ENCODE assay signal across 9 cellular contexts in genomic region chr6:20564269-20564668, GRCh38. TPM values are rescaled to one million over a fixed set of nuclear protein-coding genes. Genes with fewer than 3 reads are reported as not detected.
A peak's percentile ranks its signal among the peaks of the same experiment; 100 is the strongest.
DNase-seq lines count a peak whose midpoint lies in the region; ATAC-seq, FAIRE-seq and TF ChIP-seq lines count a peak whose summit lies in the region.
"Had no signal": no experiment of that assay in that cellular context is flagged by ENCODE, and none has a peak within 500 bp of the region (broad histone marks: within the 10 kb centered on the region; RNA-seq: fewer than 3 reads in every experiment).

No MANE protein-coding gene starts in this region.

- no peaks in the 10 kb centered on the region for H3K27me3 Mint-ChIP-seq in activated B cell treated with CpG ODN at 0.5 μM for 24 hours

- intact Hi-C loops in activated B cell treated with CpG ODN at 0.5 μM for 24 hours (cut with micrococcal nuclease) (loop anchor here (1.0 to 2.0 kb wide), 2 partner anchors 1025 to 1371 kb away; no protein-coding TSS in a partner anchor), HepG2 (cut with micrococcal nuclease; ENCODE audit: unreplicated experiment) (loop anchor here (1.0 to 5.0 kb wide), 2 partner anchors 313 to 1025 kb away; no protein-coding TSS in a partner anchor)

- ATAC-seq in activated B cell treated with CpG ODN at 0.5 μM for 24 hours (ENCODE audit: low read depth): no peak
- ATAC-seq in HepG2: no peak
- no peak for ATAC-seq in GM18511 (IDR thresholded peaks at IDR 0.05; ENCODE audit: unreplicated experiment)
- ATAC-seq in HG02759 (IDR thresholded peaks at IDR 0.05; ENCODE audit: unreplicated experiment): no peak
- no peak for ATAC-seq in HG03108 (IDR thresholded peaks at IDR 0.05; ENCODE audit: unreplicated experiment)

- H3K9me3 Mint-ChIP-seq in activated B cell treated with CpG ODN at 0.5 μM for 24 hours: no peaks in the 10 kb centered on the region

- H3K27ac ChIP-seq in HepG2 (ENCODE audit: extremely low read length, insufficient read depth, low read length): no peak overlapping the region
- H3K27ac ChIP-seq: SJSA1 had no signal

- H3K4me3 Mint-ChIP-seq in activated B cell treated with CpG ODN at 0.5 μM for 24 hours: no peak overlapping the region

- no peak overlapping the region for H3K9ac ChIP-seq in HepG2 (ENCODE audit: insufficient read depth, low read depth, low read length)

- H3K9me3 ChIP-seq in HepG2 (ENCODE audit: low read length): no peaks in the 10 kb centered on the region
- H3K9me3 ChIP-seq: SJSA1 had no signal

- DNase-seq in D721Med (ENCODE audit: insufficient read length, low spot score): no peak
- peak; percentile 23 for DNase-seq in KG1 (lab: John Stamatoyannopoulos, UW)
- DNase-seq in activated B cell treated with CpG ODN at 0.5 μM for 24 hours: no peak
- no peak for DNase-seq in HepG2 (ENCODE audit: low spot score)
- DNase-seq in activated CD4-positive, alpha-beta T cell treated with anti-CD3 and anti-CD28 coated beads, Interleukin-2, amount 50 U/mL, for 4 hours: no peak

- H3K4me1 Mint-ChIP-seq in activated B cell treated with CpG ODN at 0.5 μM for 24 hours: peaks cover 3% of the 10 kb centered on the region

- H3K79me2 ChIP-seq in HepG2 (ENCODE audit: insufficient read depth, low read length): peaks cover 2% of the 10 kb centered on the region

- TF ChIP-seq CTCF in D721Med (IDR thresholded peaks at IDR 0.05; ENCODE audit: insufficient read depth, missing control alignments): peak; percentile 55
- TF ChIP-seq CTCF in activated B cell treated with CpG ODN at 0.5 μM for 24 hours (IDR thresholded peaks at IDR 0.05): peak; percentile 88
- peak; percentile 35 for TF ChIP-seq CTCF in HepG2 (CRISPR knock-in tag; IDR thresholded peaks at IDR 0.05)

- no peak for TF ChIP-seq POLR2A in HepG2 (IDR thresholded peaks at IDR 0.05; ENCODE audit: insufficient read depth in 1 of 2, low read depth in 2 of 2, low read length in 2 of 2)

- BruUV-seq in HepG2 (replicated peaks; lab: Mats Ljungman, UMichigan): no TSS peak

- no peaks in the 10 kb centered on the region for H3K27me3 ChIP-seq in HepG2 (ENCODE audit: control insufficient read depth in 1 of 2, insufficient read depth in 2 of 2, low read length in 2 of 2)
- H3K27me3 ChIP-seq: SJSA1 had no signal

- H4K20me1 ChIP-seq in HepG2 (ENCODE audit: insufficient read depth, low read length): no peaks in the 10 kb centered on the region

- CTCF ChIA-PET in activated B cell treated with CpG ODN at 0.5 μM for 24 hours (lab: Charles Lee): interaction anchor here (1.0 to 5.1 kb wide), 6 partner anchors 9 to 1026 kb away, joined by 3 to 125 read pairs (median 4); partner anchors contain the start of gene SOX4
- CTCF ChIA-PET in HepG2 (lab: Yijun Ruan, JAX; ENCODE audit: low intra/inter-chr PET ratio, low total read pairs): interaction anchor here (1.5 to 1.7 kb wide), 2 partner anchors 1025 to 1371 kb away, joined by 7 to 13 read pairs; no protein-coding TSS in a partner anchor

- H3K4me3 ChIP-seq in HepG2 (replicated peaks in 1 of 3; ENCODE audit: insufficient read depth in 1 of 3, low read depth in 2 of 3, low read length in 3 of 3): no peak overlapping the region
- H3K4me3 ChIP-seq: SJSA1 had no signal

- H3K36me3 Mint-ChIP-seq in activated B cell treated with CpG ODN at 0.5 μM for 24 hours (ENCODE audit: low read depth): peaks cover 13% of the 10 kb centered on the region

- in situ Hi-C loops in HepG2 (cut with HindIII; ENCODE audit: extremely low pct_ligation_motif_present, low pct_unique_long_range_greater_than_20kb): loop anchor here (5.0 to 10.0 kb wide), 3 partner anchors 311 to 1371 kb away; partner anchors contain the start of gene SOX4

- no peak for TF ChIP-seq RAD21 in HepG2 (CRISPR knock-in tag; IDR thresholded peaks at IDR 0.05)

- H2AFZ ChIP-seq in HepG2 (ENCODE audit: low read length): no peak overlapping the region

- POLR2A ChIA-PET in activated B cell treated with CpG ODN at 0.5 μM for 24 hours (lab: Charles Lee) (interaction anchor here (1.3 kb wide), 1 partner anchor 1024 kb away, joined by 7 read pairs; no protein-coding TSS in a partner anchor), HepG2 (lab: Yijun Ruan, JAX) (interaction anchor here (2.1 kb wide), 1 partner anchor 1024 kb away, joined by 11 read pairs; no protein-coding TSS in a partner anchor)

- TF ChIP-seq EP300 in HepG2 (IDR thresholded peaks at IDR 0.05; ENCODE audit: low read depth in 2 of 2, low read length in 2 of 2) (no peak), HepG2 (CRISPR knock-in tag; IDR thresholded peaks at IDR 0.05; ENCODE audit: borderline replicate concordance) (no peak)

- no peak overlapping the region for H3K27ac Mint-ChIP-seq in activated B cell treated with CpG ODN at 0.5 μM for 24 hours

- H3K4me2 ChIP-seq in HepG2 (ENCODE audit: low read depth, low read length): no peak overlapping the region

- H3K36me3 ChIP-seq in HepG2 (replicated peaks in 1 of 2; ENCODE audit: control insufficient read depth in 1 of 2, insufficient read depth in 2 of 2, low read length in 2 of 2): peaks cover 0 to 5% of the 10 kb centered on the region in 2 experiments; a peak in 1 of 5 replicates
- H3K36me3 ChIP-seq: SJSA1 had no signal

- H3K4me1 ChIP-seq in HepG2 (ENCODE audit: insufficient read depth, low read length): peaks cover 3% of the 10 kb centered on the region
- H3K4me1 ChIP-seq: SJSA1 had no signal

- FAIRE-seq in D721Med (lab: Jason Lieb, UNC) (peak; percentile 77), HepG2 (lab: Jason Lieb, UNC) (peak; percentile 34)

TF ChIP-seq in HepG2, 621 proteins besides CTCF, POLR2A, EP300 and RAD21:
- peak; percentile 78 for TF ChIP-seq STAG1 (CRISPR knock-in tag; IDR thresholded peaks at IDR 0.05)
- 0 out of 2 replicates have a peak, but pooled peaks have one; percentile 23 for TF ChIP-seq ZGPAT (CRISPR knock-in tag; IDR thresholded peaks at IDR 0.05)
- 0 out of 2 replicates have a peak, but pooled peaks have one; percentile 8 for TF ChIP-seq SMC3 (IDR thresholded peaks at IDR 0.05; ENCODE audit: low read length)
- TF ChIP-seq SAP130 (CRISPR knock-in tag; IDR thresholded peaks at IDR 0.05; ENCODE audit: low read depth): peak; percentile 12; the same call in 1 of the 2 replicates
- TF ChIP-seq TGIF2 (CRISPR knock-in tag; IDR thresholded peaks at IDR 0.05): no peak
- TF ChIP-seq KDM5A (IDR thresholded peaks at IDR 0.05; ENCODE audit: borderline replicate concordance, low read length): peak; percentile 54; the same call in 1 of the 2 replicates
- no peak for TF ChIP-seq PAX8 (CRISPR knock-in tag; IDR thresholded peaks at IDR 0.05; ENCODE audit: borderline replicate concordance)
- 0 out of 2 replicates have a peak, but pooled peaks have one; percentile 31 for TF ChIP-seq MIXL1 (CRISPR knock-in tag; IDR thresholded peaks at IDR 0.05)
- TF ChIP-seq ZFP1 (CRISPR knock-in tag; IDR thresholded peaks at IDR 0.05): no peak
- TF ChIP-seq ATM (IDR thresholded peaks at IDR 0.05; ENCODE audit: borderline replicate concordance): no peak
- 0 out of 2 replicates have a peak, but pooled peaks have one; percentile 33 for TF ChIP-seq KAT8 (CRISPR knock-in tag; IDR thresholded peaks at IDR 0.05)
- no peak for TF ChIP-seq HMG20B (CRISPR knock-in tag; conservative IDR thresholded peaks at IDR 0.05)
- TF ChIP-seq NFE2 (CRISPR knock-in tag; IDR thresholded peaks at IDR 0.05): no peak

RNA-seq across cellular contexts. Expression of gene CDKAL1, which starts 30.0 kb away (rescaled TPM):
- total RNA-seq in activated B cell treated with CpG ODN at 0.5 μM for 24 hours: 28.7 and 31.9 TPM in 2 replicates
- total RNA-seq in HepG2 (2016; rRNA removed; fragmentation: Illumina TruSeq; extraction: Trizol): 27.7 and 33.6 TPM in 2 replicates
- 16.5 and 18.0 TPM in 2 replicates for total RNA-seq in HepG2 (2016; cell fraction: cytosol; rRNA removed; fragmentation: Illumina TruSeq; extraction: Trizol; ENCODE audit: low read depth)
- 27.3 and 33.8 TPM in 2 replicates for total RNA-seq in HepG2 (2016; cell fraction: insoluble cytoplasmic fraction; rRNA removed; fragmentation: Illumina TruSeq; extraction: Trizol)
- 16.7 and 20.2 TPM in 2 replicates for total RNA-seq in HepG2 (2016; cell fraction: membrane; rRNA removed; fragmentation: Illumina TruSeq; extraction: Trizol)
- 41.5 and 43.6 TPM in 2 replicates for total RNA-seq in HepG2 (2016; cell fraction: nucleus; rRNA removed; fragmentation: Illumina TruSeq; extraction: Trizol)
- 8.0 and 9.5 TPM in 2 replicates for polyA plus RNA-seq in HepG2 (2011; rRNA removed)
- polyA plus RNA-seq in HepG2 (2011; cell fraction: cytosol; rRNA removed): 3.9 and 6.2 TPM in 2 replicates
- 7.2 and 9.0 TPM in 2 replicates for polyA plus RNA-seq in HepG2 (2011; cell fraction: nucleus; rRNA removed)
- polyA plus RNA-seq in HepG2 (2012): 7.3 and 9.5 TPM in 2 replicates
- 1.5 and 1.6 TPM in 2 replicates for polyA plus RNA-seq in HepG2 (2016; cell fraction: cytosol; fragmentation: Illumina TruSeq; extraction: Trizol; ENCODE audit: low read depth)
- polyA plus RNA-seq in HepG2 (2016; cell fraction: insoluble cytoplasmic fraction; fragmentation: Illumina TruSeq; extraction: Trizol; ENCODE audit: low read depth): 17.4 and 17.8 TPM in 2 replicates
- 3.8 and 5.1 TPM in 2 replicates for polyA plus RNA-seq in HepG2 (2016; cell fraction: membrane; fragmentation: Illumina TruSeq; extraction: Trizol; ENCODE audit: low read depth)
- 16.9 and 17.3 TPM in 2 replicates for polyA plus RNA-seq in HepG2 (2016; cell fraction: nucleus; fragmentation: Illumina TruSeq; extraction: Trizol; ENCODE audit: insufficient read depth, low read depth)
- polyA minus RNA-seq in HepG2 (2011; rRNA and poly(A)+ RNA removed; ENCODE audit: low replicate concordance): 8.4 and 15.1 TPM in 2 replicates
- 15.5 and 16.7 TPM in 2 replicates for polyA minus RNA-seq in HepG2 (2011; cell fraction: cytosol; rRNA and poly(A)+ RNA removed)
- 55.4 and 60.9 TPM in 2 replicates for polyA minus RNA-seq in HepG2 (2011; cell fraction: nucleus; rRNA and poly(A)+ RNA removed)

Comparison
In these comparisons a context has a peak if more than half of its experiments do, and no peak if none do; other contexts are left out.
1. CTCF ChIP-seq: peak in every context shown above with its lines; median percentile 88 in activated B cell treated with CpG ODN at 0.5 μM for 24 hours; 55 in D721Med; 35 in HepG2.